ENCODE assay signal across 27 cellular contexts in the genomic region with DNA sequence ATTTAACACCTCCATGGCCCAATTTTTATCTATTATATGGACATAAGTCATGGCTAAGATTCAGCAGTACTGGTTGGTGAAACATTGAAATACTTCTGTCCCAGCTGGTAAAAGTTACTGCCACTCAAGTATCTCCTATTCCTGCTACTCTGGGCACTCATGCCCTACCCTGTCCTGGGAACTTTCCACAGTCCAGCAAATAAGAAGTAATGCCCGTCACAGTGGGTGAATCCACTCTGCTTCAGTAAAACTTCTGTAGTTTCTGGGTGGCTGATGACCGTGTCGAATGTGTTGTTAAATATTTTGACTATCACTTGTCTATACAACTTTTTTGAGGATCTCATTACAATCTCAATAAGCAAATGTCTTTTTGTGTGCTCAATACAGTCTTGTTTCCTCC.
"Had no signal": no experiment of that assay in that cellular context is flagged by ENCODE, and none has a peak within 500 bp of the region (broad histone marks: within the 10 kb centered on the region; RNA-seq: fewer than 3 reads in every experiment).

No MANE protein-coding gene starts in this region.

- H3K4me1 Mint-ChIP-seq: activated CD4-positive, alpha-beta T cell treated with anti-CD3 and anti-CD28 coated beads for 36 hours; activated CD4-positive, alpha-beta T cell treated with anti-CD3 and anti-CD28 coated beads, Interleukin-2, amount 10 ng/mL, durations not matched to agents 24 days and 14 days; activated CD8-positive, alpha-beta memory T cell treated with anti-CD3 and anti-CD28 coated beads, Interleukin-2, amount 10 ng/mL, durations not matched to agents 7 days and 5 days; activated naive CD4-positive, alpha-beta T cell treated with anti-CD3 and anti-CD28 coated beads, Interleukin-2, amount 50 U/mL, for 24 hours; activated naive CD8-positive, alpha-beta T cell treated with anti-CD3 and anti-CD28 coated beads for 36 hours; activated naive CD8-positive, alpha-beta T cell treated with anti-CD3 and anti-CD28 coated beads, Interleukin-2, amount 50 U/mL, for 24 hours had no signal

- H3K36me3 Mint-ChIP-seq: activated CD4-positive, alpha-beta memory T cell treated with anti-CD3 and anti-CD28 coated beads for 36 hours; activated CD8-positive, alpha-beta memory T cell treated with anti-CD3 and anti-CD28 coated beads, Interleukin-2, amount 10 ng/mL, durations not matched to agents 7 days and 5 days; activated naive CD4-positive, alpha-beta T cell treated with anti-CD3 and anti-CD28 coated beads, Interleukin-2, amount 50 U/mL, for 24 hours; activated naive CD8-positive, alpha-beta T cell treated with anti-CD3 and anti-CD28 coated beads for 36 hours had no signal

- H3K4me1 ChIP-seq: adrenal gland, body of pancreas had no signal

- H3K36me3 ChIP-seq: adrenal gland had no signal

- H3K27ac Mint-ChIP-seq: activated CD4-positive, alpha-beta memory T cell treated with anti-CD3 and anti-CD28 coated beads for 36 hours; activated CD4-positive, alpha-beta T cell treated with anti-CD3 and anti-CD28 coated beads for 36 hours; activated CD4-positive, alpha-beta T cell treated with anti-CD3 and anti-CD28 coated beads, Interleukin-2, amount 10 ng/mL, durations not matched to agents 24 days and 14 days; activated CD8-positive, alpha-beta memory T cell treated with anti-CD3 and anti-CD28 coated beads, Interleukin-2, amount 10 ng/mL, durations not matched to agents 7 days and 5 days; activated CD8-positive, alpha-beta T cell treated with anti-CD3 and anti-CD28 coated beads, Interleukin-2, amount 10 ng/mL, durations not matched to agents 7 days and 5 days; activated naive CD4-positive, alpha-beta T cell treated with anti-CD3 and anti-CD28 coated beads for 36 hours; activated naive CD4-positive, alpha-beta T cell treated with anti-CD3 and anti-CD28 coated beads, Interleukin-2, amount 50 U/mL, for 24 hours; activated naive CD8-positive, alpha-beta T cell treated with anti-CD3 and anti-CD28 coated beads for 36 hours; activated naive CD8-positive, alpha-beta T cell treated with anti-CD3 and anti-CD28 coated beads, Interleukin-2, amount 50 U/mL, for 24 hours; activated T-helper 1 cell treated with anti-CD3 and anti-CD28 coated beads, Interleukin-12 subunit alpha, Interleukin-12 subunit beta, Interleukin-2, Interleukin-4 antibody, amounts not matched to agents 30 ng/mL and 10 ng/mL and 1 ng/mL, durations not matched to agents 14 hours and 24 hours and 36 hours; activated T-helper 2 cell treated with anti-CD3 and anti-CD28 coated beads, Interferon-gamma antibody, Interleukin-2, Interleukin-4, amounts not matched to agents 10 μg/mL and 5 μg/mL and 100 μg/mL, durations not matched to agents 14 hours and 24 hours and 36 hours had no signal

- H3K27me3 ChIP-seq: adrenal gland, body of pancreas had no signal

- H3K4me3 Mint-ChIP-seq: activated CD4-positive, alpha-beta memory T cell treated with anti-CD3 and anti-CD28 coated beads for 36 hours; activated CD4-positive, alpha-beta T cell treated with anti-CD3 and anti-CD28 coated beads for 36 hours; activated CD4-positive, alpha-beta T cell treated with anti-CD3 and anti-CD28 coated beads, Interleukin-2, amount 10 ng/mL, durations not matched to agents 24 days and 14 days; activated CD8-positive, alpha-beta memory T cell treated with anti-CD3 and anti-CD28 coated beads, Interleukin-2, amount 10 ng/mL, durations not matched to agents 7 days and 5 days; activated CD8-positive, alpha-beta T cell treated with anti-CD3 and anti-CD28 coated beads, Interleukin-2, amount 10 ng/mL, durations not matched to agents 7 days and 5 days; activated naive CD4-positive, alpha-beta T cell treated with anti-CD3 and anti-CD28 coated beads for 36 hours; activated naive CD4-positive, alpha-beta T cell treated with anti-CD3 and anti-CD28 coated beads, Interleukin-2, amount 50 U/mL, for 24 hours; activated naive CD8-positive, alpha-beta T cell treated with anti-CD3 and anti-CD28 coated beads for 36 hours; activated naive CD8-positive, alpha-beta T cell treated with anti-CD3 and anti-CD28 coated beads, Interleukin-2, amount 50 U/mL, for 24 hours; activated T-helper 1 cell treated with anti-CD3 and anti-CD28 coated beads, Interleukin-12 subunit alpha, Interleukin-12 subunit beta, Interleukin-2, Interleukin-4 antibody, amounts not matched to agents 30 ng/mL and 10 ng/mL and 1 ng/mL, durations not matched to agents 14 hours and 24 hours and 36 hours had no signal

- H3K9me3 Mint-ChIP-seq: activated CD4-positive, alpha-beta memory T cell treated with anti-CD3 and anti-CD28 coated beads for 36 hours; activated CD4-positive, alpha-beta T cell treated with anti-CD3 and anti-CD28 coated beads, Interleukin-2, amount 10 ng/mL, durations not matched to agents 24 days and 14 days; activated naive CD4-positive, alpha-beta T cell treated with anti-CD3 and anti-CD28 coated beads for 36 hours; activated naive CD4-positive, alpha-beta T cell treated with anti-CD3 and anti-CD28 coated beads, Interleukin-2, amount 50 U/mL, for 24 hours; activated naive CD8-positive, alpha-beta T cell treated with anti-CD3 and anti-CD28 coated beads for 36 hours; activated naive CD8-positive, alpha-beta T cell treated with anti-CD3 and anti-CD28 coated beads, Interleukin-2, amount 50 U/mL, for 24 hours; activated T-helper 1 cell treated with anti-CD3 and anti-CD28 coated beads, Interleukin-12 subunit alpha, Interleukin-12 subunit beta, Interleukin-2, Interleukin-4 antibody, amounts not matched to agents 30 ng/mL and 10 ng/mL and 1 ng/mL, durations not matched to agents 14 hours and 24 hours and 36 hours; activated T-helper 2 cell treated with anti-CD3 and anti-CD28 coated beads, Interferon-gamma antibody, Interleukin-2, Interleukin-4, amounts not matched to agents 10 μg/mL and 5 μg/mL and 100 μg/mL, durations not matched to agents 14 hours and 24 hours and 36 hours had no signal

- H3K27me3 Mint-ChIP-seq: activated naive CD4-positive, alpha-beta T cell treated with anti-CD3 and anti-CD28 coated beads, Interleukin-2, amount 50 U/mL, for 24 hours had no signal

- H3K27ac ChIP-seq: adrenal gland, body of pancreas had no signal

- DNase-seq: activated CD4-positive, alpha-beta memory T cell treated with anti-CD3 and anti-CD28 coated beads for 36 hours; activated CD4-positive, alpha-beta T cell treated with anti-CD3 and anti-CD28 coated beads for 36 hours; activated CD4-positive, alpha-beta T cell treated with anti-CD3 and anti-CD28 coated beads, Interleukin-2, amount 10 ng/mL, durations not matched to agents 24 days and 14 days; activated CD4-positive, CD25-positive, alpha-beta regulatory T cell; activated CD4-positive, CD25-positive, alpha-beta regulatory T cell treated with anti-CD3 and anti-CD28 coated beads, Interleukin-2, amount 50 U/mL, for 72 hours; activated CD8-positive, alpha-beta memory T cell treated with anti-CD3 and anti-CD28 coated beads, Interleukin-2, amount 10 ng/mL, durations not matched to agents 7 days and 5 days; activated CD8-positive, alpha-beta memory T cell treated with anti-CD3 and anti-CD28 coated beads, Interleukin-2, amount 50 U/mL, for 4 hours; activated CD8-positive, alpha-beta T cell treated with anti-CD3 and anti-CD28 coated beads, Interleukin-2, amount 10 ng/mL, durations not matched to agents 7 days and 5 days; activated effector memory CD4-positive, alpha-beta T cell treated with anti-CD3 and anti-CD28 coated beads, Interleukin-2, amount 50 U/mL, for 16 hours; activated naive CD4-positive, alpha-beta T cell treated with anti-CD3 and anti-CD28 coated beads for 36 hours; activated naive CD8-positive, alpha-beta T cell treated with anti-CD3 and anti-CD28 coated beads for 36 hours; activated naive CD8-positive, alpha-beta T cell treated with anti-CD3 and anti-CD28 coated beads, Interleukin-2, amount 50 U/mL, for 24 hours; activated T-cell treated with anti-CD3 and anti-CD28 coated beads, Interleukin-2, amount 50 U/mL, for 1 hour; activated T-cell treated with anti-CD3 and anti-CD28 coated beads, Interleukin-2, amount 50 U/mL, for 48 hours; adrenal gland; aorta; body of pancreas; caudate nucleus; cortex of kidney; dermis blood vessel endothelial cell; effector CD4-positive, alpha-beta T cell; foreskin fibroblast; T-helper 2 cell had no signal

- H3K9me3 ChIP-seq: adrenal gland, body of pancreas had no signal

- H3K4me3 ChIP-seq: adrenal gland, body of pancreas had no signal

- ATAC-seq: activated CD4-positive, alpha-beta T cell treated with anti-CD3 and anti-CD28 coated beads for 36 hours; activated CD8-positive, alpha-beta memory T cell treated with anti-CD3 and anti-CD28 coated beads, Interleukin-2, amount 10 ng/mL, durations not matched to agents 7 days and 5 days; activated CD8-positive, alpha-beta T cell treated with anti-CD3 and anti-CD28 coated beads, Interleukin-2, amount 10 ng/mL, durations not matched to agents 7 days and 5 days; activated naive CD8-positive, alpha-beta T cell treated with anti-CD3 and anti-CD28 coated beads, Interleukin-2, amount 50 U/mL, for 24 hours; body of pancreas; esophagus mucosa had no signal
